In the genomic region with DNA sequence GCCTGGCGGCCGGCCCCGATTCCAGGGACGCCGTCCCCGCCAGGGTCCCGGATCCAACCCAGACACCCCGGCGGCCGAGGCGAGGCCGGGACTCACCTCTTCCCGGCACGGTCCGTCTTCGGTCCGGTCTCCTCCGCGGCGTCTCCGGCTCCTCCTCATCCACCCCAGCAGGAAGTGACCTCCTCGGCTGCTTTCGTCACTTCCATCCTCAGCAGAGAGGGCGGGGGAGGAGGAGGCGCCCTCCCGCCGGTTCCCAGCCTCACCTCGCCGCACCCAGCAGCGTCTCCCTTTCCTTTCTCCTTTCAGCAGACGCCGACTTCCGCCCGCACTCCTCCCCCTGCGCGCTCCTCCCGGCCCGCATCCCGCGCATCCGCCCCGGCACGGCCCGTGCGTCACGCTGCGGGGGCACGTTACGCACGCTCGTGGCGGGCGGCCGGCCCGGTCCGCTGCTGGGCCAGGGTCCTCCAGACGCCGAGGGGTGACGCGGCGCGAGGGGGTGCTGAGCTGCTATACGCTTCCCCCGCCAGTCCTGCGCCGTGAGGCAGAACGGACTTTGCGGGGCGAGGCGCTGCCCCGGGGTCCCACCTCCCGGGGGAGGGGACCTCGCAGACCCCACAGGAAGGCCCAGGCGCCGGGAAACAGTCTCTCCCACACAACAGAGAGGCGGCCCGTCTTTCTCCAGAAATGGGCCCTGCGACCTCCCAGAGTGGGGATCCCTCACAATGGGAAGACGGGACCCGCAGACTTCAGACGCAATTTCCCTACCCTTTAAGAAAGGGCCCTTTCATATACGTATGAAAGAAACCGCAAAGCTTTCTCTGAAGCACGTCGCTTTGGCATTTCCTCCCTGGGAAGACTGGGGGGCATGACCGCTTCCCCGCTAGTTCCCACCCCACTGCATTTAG, we compare ENCODE assay signal across 8 cellular contexts. TPM values are rescaled to one million over a fixed set of nuclear protein-coding genes. Genes with fewer than 3 reads are reported as not detected.
DNase-seq lines count a peak whose midpoint lies in the region; ATAC-seq and TF ChIP-seq lines count a peak whose summit lies in the region.

Gene ETV3 (minus strand): TSS at position 176 of the 905 bp plus-strand sequence. CDS start 2,043 bp downstream, outside the sequence.

- H3K4me3 ChIP-seq in cardiac muscle cell (peak within 1 kb of the TSS; percentile 94), trophoblast cell (ENCODE audit: low read depth, low read length) (peak within 1 kb of the TSS; percentile 97), tibial nerve (peak within 1 kb of the TSS; percentile 76 to 100 (median 94))

- peak within 1 kb of the TSS; percentile 98 for H3K14ac ChIP-seq in trophoblast cell (ENCODE audit: low read length)

- CTCF ChIA-PET in GM10248 (lab: Yijun Ruan, JAX), result interaction anchor here (1.2 to 6.3 kb wide), 7 partner anchors 17 to 49 kb away, joined by 3 to 78 read pairs (median 13); no protein-coding TSS in a partner anchor

- H4K91ac ChIP-seq in trophoblast cell (ENCODE audit: low read depth, low read length), result peak within 1 kb of the TSS; percentile 94

- POLR2A ChIA-PET in GM10248 (lab: Yijun Ruan, JAX), result interaction anchor here (0.7 kb wide), 1 partner anchor 321 kb away, joined by 3 read pairs; no protein-coding TSS in a partner anchor

- WGBS in trophoblast cell (ENCODE audit: extremely low coverage, insufficient coverage, insufficient read length), result no CpG with 5 or more reads among the region's 87 CpGs
- 1% methylated on average over 20 to 66 of the region's 87 CpGs for WGBS in tibial nerve, 2 donors

- H2BK120ac ChIP-seq in trophoblast cell (ENCODE audit: insufficient read depth, low read length, poor library complexity), result peak within 1 kb of the TSS; percentile 96

- no peak within 1 kb of the TSS for H3K23ac ChIP-seq in trophoblast cell (ENCODE audit: low read length)

- H2AK5ac ChIP-seq in trophoblast cell (ENCODE audit: low read length), result peak within 1 kb of the TSS; percentile 92

- peak within 1 kb of the TSS; percentile 96 for H3K27ac ChIP-seq in cardiac muscle cell
- peak within 1 kb of the TSS; percentile 99 for H3K27ac ChIP-seq in trophoblast cell (ENCODE audit: low read depth, low read length)
- H3K27ac ChIP-seq in tibial nerve, result peak within 1 kb of the TSS; percentile 95 to 98 (median 98)

- ATAC-seq in HG02588 (IDR thresholded peaks at IDR 0.05; ENCODE audit: unreplicated experiment), result peak; percentile 81

- peaks cover 14% of the 10 kb centered on the region for H3K4me1 ChIP-seq in cardiac muscle cell (ENCODE audit: low read depth)
- H3K4me1 ChIP-seq in trophoblast cell (ENCODE audit: control insufficient read depth in 1 of 2, insufficient read depth in 2 of 2, low read length in 2 of 2), result peaks cover 9 to 19% of the 10 kb centered on the region in 2 experiments
- H3K4me1 ChIP-seq in tibial nerve, result peaks cover 0 to 34% (median 17%) of the 10 kb centered on the region in 4 donors

- no peaks in the 10 kb centered on the region for H3K9me3 ChIP-seq in cardiac muscle cell (ENCODE audit: low read depth)
- no peaks in the 10 kb centered on the region for H3K9me3 ChIP-seq in trophoblast cell (ENCODE audit: insufficient read depth, low read depth, low read length)
- H3K9me3 ChIP-seq in tibial nerve, result no peaks in the 10 kb centered on the region

- TF ChIP-seq CTCF in GM10248 (IDR thresholded peaks at IDR 0.05; ENCODE audit: control extremely low read depth, extremely low read depth, low read depth, missing control alignments) (no peak), cardiac muscle cell (IDR thresholded peaks at IDR 0.05; ENCODE audit: low read depth, low read length) (no peak), tibial nerve (IDR thresholded peaks at IDR 0.05) (peak in 1 of 5 experiments; percentile 42)

- peak in 1 of 2 donors; percentile 98 for TF ChIP-seq EP300 in tibial nerve (IDR thresholded peaks at IDR 0.05)

- peak; percentile 93 for DNase-seq in GM10248 (ENCODE audit: extremely low spot score)
- peak; percentile 93 for DNase-seq in NCI-H1092 treated with DMSO at 0.1 percent for 48 hours (lab: John Stamatoyannopoulos, UW)
- DNase-seq in SW 1271 (lab: John Stamatoyannopoulos, UW), result peak; percentile 58 to 79
- DNase-seq in activated naive CD8-positive, alpha-beta T cell treated with anti-CD3 and anti-CD28 coated beads, Interleukin-2, amount 50 U/mL, for 16 hours (ENCODE audit: low read depth, low spot score), result peak; percentile 64
- peak; percentile 92 to 97 for DNase-seq in cardiac muscle cell (ENCODE audit: low read depth in 1 of 2, low spot score in 1 of 2)
- peak; percentile 96 to 97 for DNase-seq in trophoblast cell
- peak; percentile 78 to 84 for DNase-seq in tibial nerve (ENCODE audit: low spot score in 2 of 2)

- peak within 1 kb of the TSS; percentile 47 for H2BK12ac ChIP-seq in trophoblast cell (ENCODE audit: low read length)

- peak within 1 kb of the TSS; percentile 99 for H4K8ac ChIP-seq in trophoblast cell (ENCODE audit: low read depth, low read length)

- peak within 1 kb of the TSS; percentile 98 for H3K9ac ChIP-seq in trophoblast cell (ENCODE audit: low read length)

- peaks cover 15% of the 10 kb centered on the region for H3K79me2 ChIP-seq in trophoblast cell (ENCODE audit: control insufficient read depth, insufficient read depth, low read length, poor library complexity)

- H3K36me3 ChIP-seq in cardiac muscle cell (peaks cover 27% of the 10 kb centered on the region), trophoblast cell (ENCODE audit: control insufficient read depth in 1 of 2, insufficient read depth in 2 of 2, low read length in 2 of 2) (peaks cover 0 to 9% of the 10 kb centered on the region in 2 experiments), tibial nerve (peaks cover 0 to 26% (median 0%) of the 10 kb centered on the region in 3 donors)

- peak within 1 kb of the TSS; percentile 97 for H3K18ac ChIP-seq in trophoblast cell (ENCODE audit: low read length)

- H2BK5ac ChIP-seq in trophoblast cell (ENCODE audit: low read depth, low read length, poor library complexity), result peak within 1 kb of the TSS; percentile 96

- H3K79me1 ChIP-seq in trophoblast cell (ENCODE audit: low read length), result peaks cover 14% of the 10 kb centered on the region

- H3K4ac ChIP-seq in trophoblast cell (ENCODE audit: low read depth, low read length), result peak within 1 kb of the TSS; percentile 95

- H3K4me2 ChIP-seq in trophoblast cell (ENCODE audit: low read length), result peak within 1 kb of the TSS; percentile 91

- TF ChIP-seq POLR2A in tibial nerve (IDR thresholded peaks at IDR 0.05), result peak; percentile 89 to 95

- H3K27me3 ChIP-seq in cardiac muscle cell (no peaks in the 10 kb centered on the region), trophoblast cell (ENCODE audit: insufficient read depth, low read length) (no peaks in the 10 kb centered on the region), tibial nerve (no peaks in the 10 kb centered on the region)

- peak within 1 kb of the TSS; percentile 90 for H4K12ac ChIP-seq in trophoblast cell (ENCODE audit: low read depth, low read length)

- H2AFZ ChIP-seq in trophoblast cell (ENCODE audit: insufficient read depth, low read length, poor library complexity), result peak within 1 kb of the TSS; percentile 92

RNA-seq across cellular contexts. Expression of gene ETV3, which starts in this region (rescaled TPM):
- total RNA-seq in cardiac muscle cell (10.6 and 21.0 TPM in 2 replicates), tibial nerve (10 to 100 TPM; 18.4 to 20.0 (median 19.1) TPM)
- 5.6 and 9.9 TPM in 2 replicates for polyA plus RNA-seq in cardiac muscle cell
- polyA plus RNA-seq in trophoblast cell (2013), result 11.1 and 11.7 TPM in 2 replicates

Comparison
In these comparisons a context has a peak if more than half of its experiments do, and no peak if none do; other contexts are left out.
1. Peak in every context shown above with its lines: DNase-seq, ATAC-seq, H3K4me3 ChIP-seq and H3K27ac ChIP-seq.